In the genomic region with DNA sequence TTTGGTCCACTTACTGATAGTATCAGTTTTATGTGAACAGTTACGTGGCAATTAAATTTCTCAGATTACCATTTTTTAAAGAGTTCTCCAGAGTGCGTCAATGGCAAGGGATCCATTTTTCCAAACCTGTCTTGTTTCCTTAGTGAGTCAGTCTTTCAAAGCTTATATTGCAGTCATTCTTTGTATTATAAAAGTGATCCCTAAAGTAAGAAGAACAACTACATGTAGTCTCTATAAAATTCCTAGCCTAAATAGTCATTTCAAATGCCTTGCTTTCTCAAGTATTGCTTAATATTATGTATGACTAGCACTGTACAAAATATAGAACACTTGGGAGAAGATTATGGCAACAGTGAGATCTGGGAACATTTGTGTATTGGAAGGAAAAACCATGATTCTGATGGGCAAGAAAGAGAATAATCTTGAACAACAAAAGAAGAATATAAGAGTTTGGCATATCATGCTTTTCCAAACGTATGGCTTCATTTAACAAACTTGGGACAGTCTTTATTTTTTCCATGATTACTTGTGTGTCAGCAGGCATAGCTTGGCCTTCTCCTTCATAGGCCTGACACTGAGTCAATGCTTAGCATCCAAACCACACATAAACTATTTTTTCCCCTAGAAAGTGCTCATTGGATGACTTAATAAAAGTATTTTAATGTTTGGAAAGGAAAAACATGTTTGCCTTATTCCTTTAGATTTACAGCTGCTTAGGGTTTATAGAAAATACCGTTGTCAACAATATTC, we compare ENCODE assay signal across 1 cellular context.
TF ChIP-seq lines count a peak whose summit lies in the region.

No MANE protein-coding gene starts in this region.

TF ChIP-seq in GM23338, 12 proteins besides CTCF, POLR2A, EP300 and RAD21 (continued from another document):
- no peak for TF ChIP-seq ZNF462 (CRISPR knock-in tag; IDR thresholded peaks at IDR 0.05)
